ENCODE assay signal across 20 cellular contexts in the genomic region with DNA sequence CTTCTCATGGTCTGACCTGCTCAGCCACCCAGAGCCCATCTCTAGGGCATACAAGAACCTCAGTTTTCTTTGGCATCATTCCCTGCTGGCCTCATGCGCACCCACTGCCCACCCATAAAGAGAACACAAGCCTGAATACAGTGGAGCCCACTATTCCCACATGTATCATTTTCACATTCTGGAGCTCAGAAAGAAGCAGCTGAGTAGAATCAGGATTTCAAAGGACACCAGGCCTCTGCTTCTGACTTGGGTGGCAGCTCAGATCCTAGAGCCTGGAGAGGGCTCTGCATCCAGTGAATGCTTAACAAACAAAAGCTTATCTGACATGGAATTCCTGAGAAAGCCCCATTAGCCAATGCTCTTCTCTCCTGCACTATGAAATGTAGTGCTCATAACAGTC. TPM values are rescaled to one million over a fixed set of nuclear protein-coding genes. Genes with fewer than 3 reads are reported as not detected.
A peak's percentile ranks its signal among the peaks of the same experiment; 100 is the strongest.
DNase-seq lines count a peak whose midpoint lies in the region; ATAC-seq and TF ChIP-seq lines count a peak whose summit lies in the region.
"Had no signal": no experiment of that assay in that cellular context is flagged by ENCODE, and none has a peak within 500 bp of the region (broad histone marks: within the 10 kb centered on the region; RNA-seq: fewer than 3 reads in every experiment).

No MANE protein-coding gene starts in this region.

- peaks cover 35% of the 10 kb centered on the region for H3K4me1 Mint-ChIP-seq in brain
- H3K4me1 Mint-ChIP-seq in activated naive CD8-positive, alpha-beta T cell treated with anti-CD3 and anti-CD28 coated beads, Interleukin-2, amount 50 U/mL, for 24 hours, result no peaks in the 10 kb centered on the region
- H3K4me1 Mint-ChIP-seq: CD4-positive, alpha-beta memory T cell had no signal

- H3K4me3 Mint-ChIP-seq in brain, result no peak overlapping the region
- no peak overlapping the region for H3K4me3 Mint-ChIP-seq in activated naive CD8-positive, alpha-beta T cell treated with anti-CD3 and anti-CD28 coated beads, Interleukin-2, amount 50 U/mL, for 24 hours
- H3K4me3 Mint-ChIP-seq: CD4-positive, alpha-beta memory T cell had no signal

- no peaks in the 10 kb centered on the region for H3K9me3 Mint-ChIP-seq in brain
- no peaks in the 10 kb centered on the region for H3K9me3 Mint-ChIP-seq in activated naive CD8-positive, alpha-beta T cell treated with anti-CD3 and anti-CD28 coated beads, Interleukin-2, amount 50 U/mL, for 24 hours
- H3K9me3 Mint-ChIP-seq: CD4-positive, alpha-beta memory T cell had no signal

- peak; percentile 8 for DNase-seq in HuH-7 (ENCODE audit: low spot score)
- peak; percentile 80 to 93 for DNase-seq in SJCRH30
- no peak for DNase-seq in activated naive CD8-positive, alpha-beta T cell treated with anti-CD3 and anti-CD28 coated beads, Interleukin-2, amount 50 U/mL, for 24 hours
- DNase-seq in NCI-H82 (lab: John Stamatoyannopoulos, UW), result no peak
- no peak for DNase-seq in stimulated activated CD4-positive, alpha-beta T cell treated with anti-CD3 and anti-CD28 coated beads, Interleukin-4, amount 100 ng/mL, for 4 hours
- DNase-seq: C1 segment of cervical spinal cord; Calu3; CD4-positive, alpha-beta memory T cell; COR-L47; DMS53; DMS79 treated with DMSO at 0.1 percent for 48 hours; GM23248; H7; HCEC 1CT had no signal

- peaks cover 22% of the 10 kb centered on the region for H3K36me3 Mint-ChIP-seq in brain
- H3K36me3 Mint-ChIP-seq in activated naive CD8-positive, alpha-beta T cell treated with anti-CD3 and anti-CD28 coated beads, Interleukin-2, amount 50 U/mL, for 24 hours (ENCODE audit: low read depth), result no peaks in the 10 kb centered on the region

- no peaks in the 10 kb centered on the region for H3K36me3 ChIP-seq in SJCRH30

- peak overlapping the region; percentile 46 for H3K27ac ChIP-seq in SJCRH30
- H3K27ac ChIP-seq: GM23248 had no signal

- ATAC-seq in activated naive CD8-positive, alpha-beta T cell treated with anti-CD3 and anti-CD28 coated beads, Interleukin-2, amount 50 U/mL, for 24 hours, result no peak

- no peak for TF ChIP-seq CTCF in brain (conservative IDR thresholded peaks at IDR 0.05)

- no peaks in the 10 kb centered on the region for H3K27me3 ChIP-seq in SJCRH30

- no peak overlapping the region for H3K4me3 ChIP-seq in SJCRH30
- H3K4me3 ChIP-seq: GM23248 had no signal

- peak overlapping the region; percentile 19 to 87 (median 72) for H3K27ac Mint-ChIP-seq in brain
- no peak overlapping the region for H3K27ac Mint-ChIP-seq in activated naive CD8-positive, alpha-beta T cell treated with anti-CD3 and anti-CD28 coated beads, Interleukin-2, amount 50 U/mL, for 24 hours
- H3K27ac Mint-ChIP-seq: CD4-positive, alpha-beta memory T cell had no signal

- no peaks in the 10 kb centered on the region for H3K9me3 ChIP-seq in SJCRH30 (replicated peaks)

- H3K4me1 ChIP-seq in SJCRH30, result peaks cover 44% of the 10 kb centered on the region

- H3K27me3 Mint-ChIP-seq in brain, result no peaks in the 10 kb centered on the region
- H3K27me3 Mint-ChIP-seq in activated naive CD8-positive, alpha-beta T cell treated with anti-CD3 and anti-CD28 coated beads, Interleukin-2, amount 50 U/mL, for 24 hours, result no peaks in the 10 kb centered on the region

RNA-seq across cellular contexts. Expression of gene RBP2, which starts 34.7 kb away (rescaled TPM):
- not detected in 2 replicates for total RNA-seq in SJCRH30 (2014; rRNA removed; shearing (Covaris generic))
- polyA plus RNA-seq in brain (ENCODE audit: insufficient read depth, low read depth, low replicate concordance), result not detected
- total RNA-seq: A172; A673; Calu3; CD4-positive, alpha-beta memory T cell; Daoy; GM23248; H1; H7 had no signal
- polyA plus RNA-seq: BJ; CD4-positive, alpha-beta memory T cell; GM23248; H1 had no signal

RNA-seq across cellular contexts. Expression of gene COPB2, which starts 52.2 kb away (rescaled TPM):
- 156 and 165 TPM in 2 replicates for total RNA-seq in SJCRH30 (2014; rRNA removed; shearing (Covaris generic))
- polyA plus RNA-seq in brain (ENCODE audit: insufficient read depth, low read depth, low replicate concordance), result 81.0 TPM

Comparison
In these comparisons a context has a peak if more than half of its experiments do, and no peak if none do; other contexts are left out.
1. DNase-seq: peak in HuH-7 (single experiment) and SJCRH30 (2 of 2); none in activated naive CD8-positive, alpha-beta T cell treated with anti-CD3 and anti-CD28 coated beads, Interleukin-2, amount 50 U/mL, for 24 hours (single experiment), NCI-H82 (single experiment) and stimulated activated CD4-positive, alpha-beta T cell treated with anti-CD3 and anti-CD28 coated beads, Interleukin-4, amount 100 ng/mL, for 4 hours (0 of 2).